Comparison of ENCODE assay signal across 8 cellular contexts in the genomic region with DNA sequence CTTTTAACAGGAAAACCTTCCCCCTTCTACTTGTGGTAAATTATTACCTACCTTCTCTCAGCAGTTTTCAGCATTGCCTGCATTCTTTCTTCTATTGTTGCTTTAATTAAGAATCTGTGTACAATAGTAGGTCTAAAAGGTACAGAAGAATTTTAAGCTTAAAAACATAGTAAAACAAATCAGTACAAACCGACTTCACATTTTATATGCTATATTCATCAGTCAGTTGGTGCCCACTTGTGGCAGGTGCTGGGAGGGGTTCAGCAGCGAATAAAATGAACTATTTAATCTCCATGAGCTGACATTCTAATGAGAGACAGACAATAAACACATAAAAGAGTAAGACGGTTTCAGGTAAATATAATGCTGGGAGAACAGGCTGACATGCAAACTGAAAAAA.
A peak's percentile ranks its signal among the peaks of the same experiment; 100 is the strongest.
DNase-seq lines count a peak whose midpoint lies in the region; ATAC-seq and TF ChIP-seq lines count a peak whose summit lies in the region.
"Had no signal": no experiment of that assay in that cellular context is flagged by ENCODE, and none has a peak within 500 bp of the region (broad histone marks: within the 10 kb centered on the region; RNA-seq: fewer than 3 reads in every experiment).

No MANE protein-coding gene starts in this region.

- ATAC-seq in naive B cell (ENCODE audit: low read depth in 2 of 2) (no peak), GM19023 (IDR thresholded peaks at IDR 0.05; ENCODE audit: unreplicated experiment) (no peak)

- DNase-seq in LHCN-M2 (ENCODE audit: low read depth), result peak; percentile 20
- DNase-seq in naive B cell, result peak; percentile 30
- no peak for DNase-seq in HT-29 (ENCODE audit: low spot score)
- DNase-seq in NCI-H510A (lab: John Stamatoyannopoulos, UW), result no peak
- DNase-seq: NCI-H1105 treated with DMSO at 0.1 percent for 48 hours had no signal

- H3K36me3 Mint-ChIP-seq in brain (peaks cover 5% of the 10 kb centered on the region), naive B cell (peaks cover 0 to 5% of the 10 kb centered on the region in 2 donors)

- no peaks in the 10 kb centered on the region for H3K9me3 Mint-ChIP-seq in brain
- H3K9me3 Mint-ChIP-seq in naive B cell, result no peaks in the 10 kb centered on the region

- peaks cover 5% of the 10 kb centered on the region for H3K4me1 Mint-ChIP-seq in brain
- H3K4me1 Mint-ChIP-seq in naive B cell, result no peaks in the 10 kb centered on the region

- H3K4me3 Mint-ChIP-seq in brain (no peak overlapping the region), naive B cell (no peak overlapping the region)

- no peak overlapping the region for H3K27ac Mint-ChIP-seq in brain
- no peak overlapping the region for H3K27ac Mint-ChIP-seq in naive B cell

- peak; percentile 52 for TF ChIP-seq CTCF in GM12873 (IDR thresholded peaks at IDR 0.05; ENCODE audit: insufficient read depth, low read depth, low read length, missing control alignments)
- TF ChIP-seq CTCF in brain (conservative IDR thresholded peaks at IDR 0.05), result peak; percentile 48 to 49

- H3K27me3 Mint-ChIP-seq in brain, result no peaks in the 10 kb centered on the region
- no peaks in the 10 kb centered on the region for H3K27me3 Mint-ChIP-seq in naive B cell

Comparison
In these comparisons a context has a peak if more than half of its experiments do, and no peak if none do; other contexts are left out.
1. DNase-seq: peak in LHCN-M2 (single experiment) and naive B cell (single experiment); none in HT-29 (single experiment) and NCI-H510A (single experiment).